In genomic region chr2:114537777-114538176, GRCh38 we compare ENCODE assay signal across 5 cellular contexts.
"Had no signal": no experiment of that assay in that cellular context is flagged by ENCODE, and none has a peak within 500 bp of the region (broad histone marks: within the 10 kb centered on the region; RNA-seq: fewer than 3 reads in every experiment).

No MANE protein-coding gene starts in this region.

- H3K27ac Mint-ChIP-seq: GM23338, H9 had no signal

- ATAC-seq: GM23338, K562 had no signal

- DNase-seq: H9, HCEC 1CT, IMR-90 had no signal

- H3K4me3 Mint-ChIP-seq: GM23338, H9 had no signal

- H3K9me3 Mint-ChIP-seq: H9 had no signal
